7 cellular contexts compared by ENCODE assay signal in genomic region chr3:104273046-104273649, GRCh38.
DNase-seq lines count a peak whose midpoint lies in the region; ATAC-seq, FAIRE-seq and TF ChIP-seq lines count a peak whose summit lies in the region.

No MANE protein-coding gene starts in this region.

- H3K27me3 Mint-ChIP-seq in activated T-cell treated with anti-CD3 and anti-CD28 coated beads, Interleukin-2, amount 50 U/mL, for 72 hours (ENCODE audit: low read depth) = no peaks in the 10 kb centered on the region
- no peaks in the 10 kb centered on the region for H3K27me3 Mint-ChIP-seq in activated naive CD8-positive, alpha-beta T cell treated with anti-CD3 and anti-CD28 coated beads for 36 hours

- no peak overlapping the region for H3K4me3 ChIP-seq in Peyer's patch
- H3K4me3 ChIP-seq in upper lobe of left lung = no peak overlapping the region

- no peaks in the 10 kb centered on the region for H3K36me3 Mint-ChIP-seq in activated T-cell treated with anti-CD3 and anti-CD28 coated beads, Interleukin-2, amount 50 U/mL, for 72 hours (ENCODE audit: insufficient read depth in 2 of 2)
- no peaks in the 10 kb centered on the region for H3K36me3 Mint-ChIP-seq in activated naive CD8-positive, alpha-beta T cell treated with anti-CD3 and anti-CD28 coated beads for 36 hours

- ATAC-seq in GM18502 (IDR thresholded peaks at IDR 0.05; ENCODE audit: poor library complexity, unreplicated experiment) = peak; percentile 66
- peak; percentile 64 for ATAC-seq in HG03378 (IDR thresholded peaks at IDR 0.05; ENCODE audit: unreplicated experiment)
- ATAC-seq in upper lobe of left lung (ENCODE audit: low FRiP score in 2 of 2) = peak in 1 of 2 donors; percentile 63
- no peak for ATAC-seq in activated T-cell treated with anti-CD3 and anti-CD28 coated beads, Interleukin-2, amount 50 U/mL, for 72 hours (replicated peaks in 1 of 2)

- H3K9me3 ChIP-seq in Peyer's patch (peaks cover 0 to 3% (median under 1%) of the 10 kb centered on the region in 4 donors), upper lobe of left lung (peaks cover 0 to 12% (median 6%) of the 10 kb centered on the region in 4 donors)

- no peaks in the 10 kb centered on the region for H3K9me3 Mint-ChIP-seq in activated T-cell treated with anti-CD3 and anti-CD28 coated beads, Interleukin-2, amount 50 U/mL, for 72 hours
- peaks cover 7% of the 10 kb centered on the region for H3K9me3 Mint-ChIP-seq in activated naive CD8-positive, alpha-beta T cell treated with anti-CD3 and anti-CD28 coated beads for 36 hours

- H3K4me3 Mint-ChIP-seq in activated T-cell treated with anti-CD3 and anti-CD28 coated beads, Interleukin-2, amount 50 U/mL, for 72 hours = no peak overlapping the region
- no peak overlapping the region for H3K4me3 Mint-ChIP-seq in activated naive CD8-positive, alpha-beta T cell treated with anti-CD3 and anti-CD28 coated beads for 36 hours

- H3K4me1 ChIP-seq in Peyer's patch = no peaks in the 10 kb centered on the region
- no peaks in the 10 kb centered on the region for H3K4me1 ChIP-seq in upper lobe of left lung

- no peaks in the 10 kb centered on the region for H3K4me1 Mint-ChIP-seq in activated T-cell treated with anti-CD3 and anti-CD28 coated beads, Interleukin-2, amount 50 U/mL, for 72 hours (ENCODE audit: low read depth)
- H3K4me1 Mint-ChIP-seq in activated naive CD8-positive, alpha-beta T cell treated with anti-CD3 and anti-CD28 coated beads for 36 hours = no peaks in the 10 kb centered on the region

- no peaks in the 10 kb centered on the region for H3K27me3 ChIP-seq in Peyer's patch
- no peaks in the 10 kb centered on the region for H3K27me3 ChIP-seq in upper lobe of left lung

- no peak overlapping the region for H3K27ac Mint-ChIP-seq in activated T-cell treated with anti-CD3 and anti-CD28 coated beads, Interleukin-2, amount 50 U/mL, for 72 hours
- H3K27ac Mint-ChIP-seq in activated naive CD8-positive, alpha-beta T cell treated with anti-CD3 and anti-CD28 coated beads for 36 hours = no peak overlapping the region

- H3K27ac ChIP-seq in Peyer's patch = no peak overlapping the region
- H3K27ac ChIP-seq in upper lobe of left lung = no peak overlapping the region

- H3K36me3 ChIP-seq in Peyer's patch = no peaks in the 10 kb centered on the region
- no peaks in the 10 kb centered on the region for H3K36me3 ChIP-seq in upper lobe of left lung

- no peak for DNase-seq in Peyer's patch
- DNase-seq in frontal cortex (ENCODE audit: low spot score in 2 of 2) = peak in 1 of 2 donors; percentile 4
- no peak for DNase-seq in upper lobe of left lung
- no peak for DNase-seq in activated T-cell treated with anti-CD3 and anti-CD28 coated beads, Interleukin-2, amount 50 U/mL, for 72 hours
- no peak for DNase-seq in activated naive CD8-positive, alpha-beta T cell treated with anti-CD3 and anti-CD28 coated beads for 36 hours

- TF ChIP-seq EP300 in upper lobe of left lung (IDR thresholded peaks at IDR 0.05) = no peak

- peak; percentile 62 for FAIRE-seq in frontal cortex (lab: Jason Lieb, UNC)

- TF ChIP-seq POLR2A in Peyer's patch (IDR thresholded peaks at IDR 0.05) (no peak), upper lobe of left lung (IDR thresholded peaks at IDR 0.05) (no peak)

- WGBS in upper lobe of left lung, 2 donors = 62 to 75% methylated on average over 4 of the region's 4 CpGs

- TF ChIP-seq CTCF in Peyer's patch (IDR thresholded peaks at IDR 0.05) (peak in 5 of 6 experiments; percentile 30 to 64 (median 41)), upper lobe of left lung (IDR thresholded peaks at IDR 0.05) (peak in 5 of 6 experiments; percentile 15 to 60 (median 54))

Comparison
In these comparisons a context has a peak if more than half of its experiments do, and no peak if none do; other contexts are left out.
1. ATAC-seq: peak in GM18502 (single experiment) and HG03378 (single experiment); none in activated T-cell treated with anti-CD3 and anti-CD28 coated beads, Interleukin-2, amount 50 U/mL, for 72 hours (0 of 2).